ENCODE assay signal across 9 cellular contexts in the genomic region with DNA sequence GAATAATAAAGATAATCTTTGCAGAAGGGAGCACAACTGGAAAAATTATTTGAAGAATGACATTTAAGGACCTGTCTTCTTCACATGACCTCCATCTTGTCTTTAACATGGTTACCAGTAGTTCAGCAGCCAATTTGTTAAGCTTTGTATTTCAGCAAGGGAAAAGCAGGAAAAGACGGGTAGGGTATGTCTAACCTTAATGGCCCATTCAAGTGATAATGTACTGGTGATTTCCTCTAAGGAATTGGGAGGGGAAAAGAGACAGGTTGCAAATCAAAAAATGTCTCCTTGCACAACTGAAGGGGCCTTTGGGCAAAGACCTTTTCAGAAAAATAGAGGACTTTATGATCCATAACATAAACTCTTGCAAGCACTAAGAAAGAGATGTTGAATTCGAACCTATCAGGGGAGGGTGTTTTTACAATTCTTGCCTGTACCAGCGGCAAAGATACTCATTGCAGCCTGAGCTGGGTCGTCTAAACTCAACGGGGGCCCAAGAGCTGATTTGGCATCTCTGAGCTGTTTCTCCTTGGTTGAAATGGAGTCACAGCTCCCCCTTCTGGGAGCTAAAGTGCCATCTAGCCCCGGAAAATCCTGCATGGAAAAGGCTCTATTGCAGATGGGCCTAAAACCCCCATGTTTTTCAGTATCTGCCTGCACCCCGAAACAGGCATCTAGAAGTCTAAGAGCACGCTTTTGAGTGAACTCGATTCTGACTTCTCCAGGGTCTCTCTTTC. TPM values are rescaled to one million over a fixed set of nuclear protein-coding genes. Genes with fewer than 3 reads are reported as not detected.
DNase-seq lines count a peak whose midpoint lies in the region; ATAC-seq, FAIRE-seq and TF ChIP-seq lines count a peak whose summit lies in the region.
"Had no signal": no experiment of that assay in that cellular context is flagged by ENCODE, and none has a peak within 500 bp of the region (broad histone marks: within the 10 kb centered on the region; RNA-seq: fewer than 3 reads in every experiment).

No MANE protein-coding gene starts in this region.

- H3K9me3 Mint-ChIP-seq in glutamatergic neuron (ENCODE audit: unreplicated experiment) = peaks cover 3% of the 10 kb centered on the region

- FAIRE-seq in D721Med (lab: Jason Lieb, UNC) (peak; percentile 48), RCC 7860 (lab: Jason Lieb, UNC) (peak; percentile 39)

- H3K4me1 Mint-ChIP-seq in glutamatergic neuron (ENCODE audit: low read depth, unreplicated experiment) = peaks cover 12% of the 10 kb centered on the region

- H3K4me1 ChIP-seq in thyroid gland = peaks cover 6 to 8% of the 10 kb centered on the region in 2 donors

- WGBS in thyroid gland, 2 donors = 18 to 19% methylated on average over 9 of the region's 9 CpGs

- TF ChIP-seq CTCF in D721Med (IDR thresholded peaks at IDR 0.05; ENCODE audit: insufficient read depth, missing control alignments) = peak; percentile 80
- peak; percentile 72 for TF ChIP-seq CTCF in glutamatergic neuron (IDR thresholded peaks at IDR 0.05; ENCODE audit: partially characterized antibody, unreplicated experiment)
- TF ChIP-seq CTCF in thyroid gland (IDR thresholded peaks at IDR 0.05) = peak in 3 of 6 experiments; percentile 34 to 48 (median 41)

- no peak for TF ChIP-seq POLR2A in thyroid gland (IDR thresholded peaks at IDR 0.05)

- peaks cover 13% of the 10 kb centered on the region for H3K27me3 ChIP-seq in thyroid gland

- H3K9me3 ChIP-seq in thyroid gland = no peaks in the 10 kb centered on the region

- H3K36me3 Mint-ChIP-seq in glutamatergic neuron (ENCODE audit: unreplicated experiment) = no peaks in the 10 kb centered on the region

- H3K4me3 ChIP-seq in thyroid gland (replicated peaks in 1 of 3) = no peak overlapping the region

- ATAC-seq in GM18870 (IDR thresholded peaks at IDR 0.05; ENCODE audit: unreplicated experiment) = no peak

- DNase-seq in D721Med (ENCODE audit: insufficient read length, low spot score) (no peak), HPDE6-E6E7 (ENCODE audit: extremely low spot score) (peak; percentile 2), RCC 7860 (ENCODE audit: low spot score) (peak; percentile 43), glutamatergic neuron (peak; percentile 72), thyroid gland (peak; percentile 5 to 13)
- DNase-seq in NK-92 treated with Interleukin-12 subunit alpha and Interleukin-12 subunit beta, amount 100 ng/mL, for 24 hours (lab: John Stamatoyannopoulos, UW) = no peak
- no peak for DNase-seq in effector CD4-positive, alpha-beta T cell
- DNase-seq: naive B cell had no signal

- intact Hi-C loops in thyroid gland (cut with DNase I) = no loop called here

- no peaks in the 10 kb centered on the region for H3K36me3 ChIP-seq in thyroid gland

- H3K4me3 Mint-ChIP-seq in glutamatergic neuron (ENCODE audit: unreplicated experiment) = no peak overlapping the region
- H3K4me3 Mint-ChIP-seq: naive B cell had no signal

- no peak overlapping the region for H3K27ac Mint-ChIP-seq in glutamatergic neuron (ENCODE audit: unreplicated experiment)
- H3K27ac Mint-ChIP-seq: naive B cell had no signal

- no peak overlapping the region for H3K27ac ChIP-seq in thyroid gland

- H3K27me3 Mint-ChIP-seq in glutamatergic neuron (ENCODE audit: unreplicated experiment) = peaks cover 5% of the 10 kb centered on the region

RNA-seq across cellular contexts. Expression of a gene that starts 3.8 kb away (rescaled TPM):
- 14.0 TPM for total RNA-seq in glutamatergic neuron (ENCODE audit: unreplicated experiment)
- total RNA-seq in thyroid gland = 1 to 10 TPM in 1 of 4 donors, under 1 TPM in 2, not detected in 1; 0.67 to 1.1 (median 0.93) TPM

Comparison
In these comparisons a context has a peak if more than half of its experiments do, and no peak if none do; other contexts are left out.
1. DNase-seq: peak in HPDE6-E6E7 (single experiment), RCC 7860 (single experiment), glutamatergic neuron (single experiment) and thyroid gland (2 of 2); none in D721Med (single experiment), NK-92 treated with Interleukin-12 subunit alpha and Interleukin-12 subunit beta, amount 100 ng/mL, for 24 hours (single experiment) and effector CD4-positive, alpha-beta T cell (single experiment).